ENCODE assay signal across 8 cellular contexts in genomic region chr17:75289832-75290337, GRCh38. TPM values are rescaled to one million over a fixed set of nuclear protein-coding genes. Genes with fewer than 3 reads are reported as not detected.
DNase-seq lines count a peak whose midpoint lies in the region; ATAC-seq, FAIRE-seq and TF ChIP-seq lines count a peak whose summit lies in the region.

No MANE protein-coding gene starts in this region.

- peak; percentile 88 for DNase-seq in Right ventricle myocardium inferior (ENCODE audit: missing footprints)
- no peak for DNase-seq in cardiac septum (ENCODE audit: low spot score)
- peak; percentile 48 for DNase-seq in T-helper 9 cell
- peak; percentile 72 for DNase-seq in central memory CD4-positive, alpha-beta T cell
- no peak for DNase-seq in HepG2 (ENCODE audit: low spot score)
- DNase-seq in stimulated activated CD4-positive, alpha-beta T cell treated with anti-CD3 and anti-CD28 coated beads, TNF-alpha, amount 100 ng/mL, for 1 hour (ENCODE audit: low read depth in 3 of 3, low spot score in 1 of 3): peak in 2 of 3 donors; percentile 35 to 55
- DNase-seq in NCI-H1930 (lab: John Stamatoyannopoulos, UW): no peak

- no peak for ATAC-seq in Right ventricle myocardium inferior
- no peak for ATAC-seq in HepG2

- 72% methylated on average over 24 of the region's 26 CpGs for WGBS in HUES64
- WGBS in HepG2 (ENCODE audit: low lambda C conversion rate): 63% methylated on average over 26 of the region's 26 CpGs

- in situ Hi-C loops in HepG2 (cut with HindIII; ENCODE audit: extremely low pct_ligation_motif_present, low pct_unique_long_range_greater_than_20kb): no loop called here

- TF ChIP-seq EP300 in HepG2 (IDR thresholded peaks at IDR 0.05; ENCODE audit: low read depth in 2 of 2, low read length in 2 of 2) (no peak), HepG2 (CRISPR knock-in tag; IDR thresholded peaks at IDR 0.05; ENCODE audit: borderline replicate concordance) (no peak)

- TF ChIP-seq RAD21 in HepG2 (CRISPR knock-in tag; IDR thresholded peaks at IDR 0.05): no peak

- peak overlapping the region; percentile 74 for H3K4me2 ChIP-seq in HepG2 (ENCODE audit: low read depth, low read length)

- POLR2A ChIA-PET in HepG2 (lab: Yijun Ruan, JAX): interaction anchor here (0.7 to 2.2 kb wide), 33 partner anchors 8 to 490 kb away, joined by 3 to 73 read pairs (median 5); partner anchors contain the start of genes FDXR, GGA3, GRB2 and MIF4GD

- H3K4me1 ChIP-seq in HUES64 (ENCODE audit: insufficient read depth, low read length) (no peaks in the 10 kb centered on the region), HepG2 (ENCODE audit: insufficient read depth, low read length) (peaks cover 63% of the 10 kb centered on the region)

- no peak overlapping the region for H2AFZ ChIP-seq in HepG2 (ENCODE audit: low read length)

- peaks cover 15% of the 10 kb centered on the region for H3K79me2 ChIP-seq in HepG2 (ENCODE audit: insufficient read depth, low read length)

- no peak for FAIRE-seq in HepG2 (lab: Jason Lieb, UNC)

- no peaks in the 10 kb centered on the region for H4K20me1 ChIP-seq in HepG2 (ENCODE audit: insufficient read depth, low read length)

- TF ChIP-seq POLR2A in HepG2 (IDR thresholded peaks at IDR 0.05; ENCODE audit: insufficient read depth in 1 of 2, low read depth in 2 of 2, low read length in 2 of 2): no peak

- CTCF ChIA-PET in HepG2 (lab: Yijun Ruan, JAX; ENCODE audit: low intra/inter-chr PET ratio, low total read pairs): interaction anchor here (1.2 kb wide), 1 partner anchor 115 kb away, joined by 5 read pairs; no protein-coding TSS in a partner anchor

- no peaks in the 10 kb centered on the region for H3K27me3 ChIP-seq in HUES64 (ENCODE audit: insufficient read depth, low read length)
- H3K27me3 ChIP-seq in HepG2 (ENCODE audit: control insufficient read depth in 1 of 2, insufficient read depth in 2 of 2, low read length in 2 of 2): no peaks in the 10 kb centered on the region

- BruUV-seq in HepG2 (replicated peaks; lab: Mats Ljungman, UMichigan): no TSS peak

- TF ChIP-seq CTCF in HepG2 (CRISPR knock-in tag; IDR thresholded peaks at IDR 0.05): no peak

- H3K9ac ChIP-seq in HUES64 (ENCODE audit: low read depth, low read length) (no peak overlapping the region), HepG2 (ENCODE audit: insufficient read depth, low read depth, low read length) (peak overlapping the region; percentile 50)

- peak overlapping the region; percentile 91 for H3K4me3 ChIP-seq in HUES64 (ENCODE audit: low read length)
- H3K4me3 ChIP-seq in HepG2 (replicated peaks in 1 of 3; ENCODE audit: insufficient read depth in 1 of 3, low read depth in 2 of 3, low read length in 3 of 3): peak overlapping the region; percentile 40 to 94 (median 56)

- peaks cover 14% of the 10 kb centered on the region for H3K36me3 ChIP-seq in HUES64 (ENCODE audit: insufficient read depth, low read length)
- peaks cover 6 to 19% of the 10 kb centered on the region in 2 experiments; a peak in 4 of 5 replicates for H3K36me3 ChIP-seq in HepG2 (replicated peaks in 1 of 2; ENCODE audit: control insufficient read depth in 1 of 2, insufficient read depth in 2 of 2, low read length in 2 of 2)

- H3K27ac ChIP-seq in HUES64 (ENCODE audit: low read depth, low read length) (no peak overlapping the region), HepG2 (ENCODE audit: extremely low read length, insufficient read depth, low read length) (peak overlapping the region; percentile 11)

- H3K9me3 ChIP-seq in HUES64 (ENCODE audit: insufficient read depth, low read depth, low read length) (no peaks in the 10 kb centered on the region), HepG2 (ENCODE audit: low read length) (no peaks in the 10 kb centered on the region)

- intact Hi-C loops in Right ventricle myocardium inferior (cut with DNase I) (loop anchor here (2.0 kb wide), 1 partner anchor 19 kb away; the partner anchor contains the start of gene MIF4GD), cardiac septum (cut with DNase I) (no loop called here), HepG2 (cut with micrococcal nuclease; ENCODE audit: unreplicated experiment) (loop anchor here (1.0 kb wide), 2 partner anchors 19 to 115 kb away; partner anchors contain the start of genes GRB2 and MIF4GD)

RNA-seq across cellular contexts. Expression of gene SLC25A19, which starts 0.7 kb away (rescaled TPM):
- total RNA-seq in Right ventricle myocardium inferior (19.5 TPM), cardiac septum (8.5 TPM), HepG2 (2016; rRNA removed; fragmentation: Illumina TruSeq; extraction: Trizol) (41.4 and 42.2 TPM in 2 replicates)
- polyA plus RNA-seq in HUES64 (2013, experiment 1 of 2): 15.7 TPM
- polyA plus RNA-seq in HUES64 (2013, experiment 2 of 2): 11.3 TPM
- total RNA-seq in HepG2 (2016; cell fraction: cytosol; rRNA removed; fragmentation: Illumina TruSeq; extraction: Trizol; ENCODE audit: low read depth): 27.2 and 31.3 TPM in 2 replicates
- total RNA-seq in HepG2 (2016; cell fraction: insoluble cytoplasmic fraction; rRNA removed; fragmentation: Illumina TruSeq; extraction: Trizol): 37.5 and 41.8 TPM in 2 replicates
- total RNA-seq in HepG2 (2016; cell fraction: membrane; rRNA removed; fragmentation: Illumina TruSeq; extraction: Trizol): 45.2 and 53.1 TPM in 2 replicates
- total RNA-seq in HepG2 (2016; cell fraction: nucleus; rRNA removed; fragmentation: Illumina TruSeq; extraction: Trizol): 24.9 and 25.1 TPM in 2 replicates
- 24.4 and 27.7 TPM in 2 replicates for polyA plus RNA-seq in HepG2 (2011; rRNA removed)
- 26.0 and 29.6 TPM in 2 replicates for polyA plus RNA-seq in HepG2 (2011; cell fraction: cytosol; rRNA removed)
- 33.6 and 35.5 TPM in 2 replicates for polyA plus RNA-seq in HepG2 (2011; cell fraction: nucleus; rRNA removed)
- polyA plus RNA-seq in HepG2 (2012): 16.6 and 24.7 TPM in 2 replicates
- polyA plus RNA-seq in HepG2 (2016; cell fraction: cytosol; fragmentation: Illumina TruSeq; extraction: Trizol; ENCODE audit: low read depth): 24.2 and 31.6 TPM in 2 replicates
- 47.0 and 51.5 TPM in 2 replicates for polyA plus RNA-seq in HepG2 (2016; cell fraction: insoluble cytoplasmic fraction; fragmentation: Illumina TruSeq; extraction: Trizol; ENCODE audit: low read depth)
- 34.4 and 46.3 TPM in 2 replicates for polyA plus RNA-seq in HepG2 (2016; cell fraction: membrane; fragmentation: Illumina TruSeq; extraction: Trizol; ENCODE audit: low read depth)
- polyA plus RNA-seq in HepG2 (2016; cell fraction: nucleus; fragmentation: Illumina TruSeq; extraction: Trizol; ENCODE audit: insufficient read depth, low read depth): 42.3 and 47.3 TPM in 2 replicates
- polyA minus RNA-seq in HepG2 (2011; rRNA and poly(A)+ RNA removed; ENCODE audit: low replicate concordance): 17.3 and 57.6 TPM in 2 replicates
- polyA minus RNA-seq in HepG2 (2011; cell fraction: cytosol; rRNA and poly(A)+ RNA removed): 9.2 and 11.1 TPM in 2 replicates
- polyA minus RNA-seq in HepG2 (2011; cell fraction: nucleus; rRNA and poly(A)+ RNA removed): 14.4 and 14.5 TPM in 2 replicates

RNA-seq across cellular contexts. Expression of gene MIF4GD, which starts 18.9 kb away (rescaled TPM):
- total RNA-seq in Right ventricle myocardium inferior: 15.1 TPM
- 18.1 TPM for total RNA-seq in cardiac septum
- 10.3 TPM for polyA plus RNA-seq in HUES64 (2013, experiment 1 of 2)
- 16.5 TPM for polyA plus RNA-seq in HUES64 (2013, experiment 2 of 2)
- 12.4 and 14.0 TPM in 2 replicates for total RNA-seq in HepG2 (2016; rRNA removed; fragmentation: Illumina TruSeq; extraction: Trizol)
- total RNA-seq in HepG2 (2016; cell fraction: cytosol; rRNA removed; fragmentation: Illumina TruSeq; extraction: Trizol; ENCODE audit: low read depth): 14.9 and 19.4 TPM in 2 replicates
- 12.4 and 12.8 TPM in 2 replicates for total RNA-seq in HepG2 (2016; cell fraction: insoluble cytoplasmic fraction; rRNA removed; fragmentation: Illumina TruSeq; extraction: Trizol)
- 20.2 and 27.4 TPM in 2 replicates for total RNA-seq in HepG2 (2016; cell fraction: membrane; rRNA removed; fragmentation: Illumina TruSeq; extraction: Trizol)
- total RNA-seq in HepG2 (2016; cell fraction: nucleus; rRNA removed; fragmentation: Illumina TruSeq; extraction: Trizol): 7.5 and 8.5 TPM in 2 replicates
- polyA plus RNA-seq in HepG2 (2011; rRNA removed): 28.0 and 28.5 TPM in 2 replicates
- 30.7 and 36.9 TPM in 2 replicates for polyA plus RNA-seq in HepG2 (2011; cell fraction: cytosol; rRNA removed)
- 22.5 and 28.6 TPM in 2 replicates for polyA plus RNA-seq in HepG2 (2011; cell fraction: nucleus; rRNA removed)
- polyA plus RNA-seq in HepG2 (2012): 16.1 and 23.1 TPM in 2 replicates
- 24.3 and 26.9 TPM in 2 replicates for polyA plus RNA-seq in HepG2 (2016; cell fraction: cytosol; fragmentation: Illumina TruSeq; extraction: Trizol; ENCODE audit: low read depth)
- polyA plus RNA-seq in HepG2 (2016; cell fraction: insoluble cytoplasmic fraction; fragmentation: Illumina TruSeq; extraction: Trizol; ENCODE audit: low read depth): 14.3 and 16.3 TPM in 2 replicates
- polyA plus RNA-seq in HepG2 (2016; cell fraction: membrane; fragmentation: Illumina TruSeq; extraction: Trizol; ENCODE audit: low read depth): 22.6 and 27.4 TPM in 2 replicates
- 16.3 and 18.0 TPM in 2 replicates for polyA plus RNA-seq in HepG2 (2016; cell fraction: nucleus; fragmentation: Illumina TruSeq; extraction: Trizol; ENCODE audit: insufficient read depth, low read depth)
- polyA minus RNA-seq in HepG2 (2011; rRNA and poly(A)+ RNA removed; ENCODE audit: low replicate concordance): 36.9 and 56.1 TPM in 2 replicates
- 8.3 and 10.2 TPM in 2 replicates for polyA minus RNA-seq in HepG2 (2011; cell fraction: cytosol; rRNA and poly(A)+ RNA removed)
- 6.3 and 6.7 TPM in 2 replicates for polyA minus RNA-seq in HepG2 (2011; cell fraction: nucleus; rRNA and poly(A)+ RNA removed)

RNA-seq across cellular contexts. Expression of gene MRPS7, which starts 28.2 kb away (rescaled TPM):
- total RNA-seq in Right ventricle myocardium inferior (123 TPM), cardiac septum (102 TPM), HepG2 (2016; rRNA removed; fragmentation: Illumina TruSeq; extraction: Trizol) (162 and 184 TPM in 2 replicates)
- 97.2 TPM for polyA plus RNA-seq in HUES64 (2013, experiment 1 of 2)
- polyA plus RNA-seq in HUES64 (2013, experiment 2 of 2): 95.4 TPM
- total RNA-seq in HepG2 (2016; cell fraction: cytosol; rRNA removed; fragmentation: Illumina TruSeq; extraction: Trizol; ENCODE audit: low read depth): 134 and 137 TPM in 2 replicates
- 167 and 201 TPM in 2 replicates for total RNA-seq in HepG2 (2016; cell fraction: insoluble cytoplasmic fraction; rRNA removed; fragmentation: Illumina TruSeq; extraction: Trizol)
- 80.5 and 88.4 TPM in 2 replicates for total RNA-seq in HepG2 (2016; cell fraction: membrane; rRNA removed; fragmentation: Illumina TruSeq; extraction: Trizol)
- 68.8 and 73.8 TPM in 2 replicates for total RNA-seq in HepG2 (2016; cell fraction: nucleus; rRNA removed; fragmentation: Illumina TruSeq; extraction: Trizol)
- polyA plus RNA-seq in HepG2 (2011; rRNA removed): 94.2 and 97.0 TPM in 2 replicates
- polyA plus RNA-seq in HepG2 (2011; cell fraction: cytosol; rRNA removed): 87.2 and 95.5 TPM in 2 replicates
- polyA plus RNA-seq in HepG2 (2011; cell fraction: nucleus; rRNA removed): 63.3 and 73.0 TPM in 2 replicates
- polyA plus RNA-seq in HepG2 (2012): 72.9 and 76.0 TPM in 2 replicates
- polyA plus RNA-seq in HepG2 (2016; cell fraction: cytosol; fragmentation: Illumina TruSeq; extraction: Trizol; ENCODE audit: low read depth): 45.6 and 49.3 TPM in 2 replicates
- 166 and 186 TPM in 2 replicates for polyA plus RNA-seq in HepG2 (2016; cell fraction: insoluble cytoplasmic fraction; fragmentation: Illumina TruSeq; extraction: Trizol; ENCODE audit: low read depth)
- 55.3 and 55.7 TPM in 2 replicates for polyA plus RNA-seq in HepG2 (2016; cell fraction: membrane; fragmentation: Illumina TruSeq; extraction: Trizol; ENCODE audit: low read depth)
- polyA plus RNA-seq in HepG2 (2016; cell fraction: nucleus; fragmentation: Illumina TruSeq; extraction: Trizol; ENCODE audit: insufficient read depth, low read depth): 89.9 and 111 TPM in 2 replicates
- polyA minus RNA-seq in HepG2 (2011; rRNA and poly(A)+ RNA removed; ENCODE audit: low replicate concordance): 59.7 and 76.4 TPM in 2 replicates
- polyA minus RNA-seq in HepG2 (2011; cell fraction: cytosol; rRNA and poly(A)+ RNA removed): 39.8 and 44.1 TPM in 2 replicates
- 72.5 and 79.3 TPM in 2 replicates for polyA minus RNA-seq in HepG2 (2011; cell fraction: nucleus; rRNA and poly(A)+ RNA removed)

RNA-seq across cellular contexts. Expression of gene GGA3, which starts 28.5 kb away (rescaled TPM):
- 25.1 TPM for total RNA-seq in Right ventricle myocardium inferior
- total RNA-seq in cardiac septum: 24.2 TPM
- 26.4 TPM for polyA plus RNA-seq in HUES64 (2013, experiment 1 of 2)
- 30.3 TPM for polyA plus RNA-seq in HUES64 (2013, experiment 2 of 2)
- total RNA-seq in HepG2 (2016; rRNA removed; fragmentation: Illumina TruSeq; extraction: Trizol): 20.9 and 28.4 TPM in 2 replicates
- 27.6 and 36.0 TPM in 2 replicates for total RNA-seq in HepG2 (2016; cell fraction: cytosol; rRNA removed; fragmentation: Illumina TruSeq; extraction: Trizol; ENCODE audit: low read depth)
- total RNA-seq in HepG2 (2016; cell fraction: insoluble cytoplasmic fraction; rRNA removed; fragmentation: Illumina TruSeq; extraction: Trizol): 19.3 and 27.1 TPM in 2 replicates
- 16.9 and 18.9 TPM in 2 replicates for total RNA-seq in HepG2 (2016; cell fraction: membrane; rRNA removed; fragmentation: Illumina TruSeq; extraction: Trizol)
- 36.9 and 38.2 TPM in 2 replicates for total RNA-seq in HepG2 (2016; cell fraction: nucleus; rRNA removed; fragmentation: Illumina TruSeq; extraction: Trizol)
- polyA plus RNA-seq in HepG2 (2011; rRNA removed): 43.7 and 50.1 TPM in 2 replicates
- polyA plus RNA-seq in HepG2 (2011; cell fraction: cytosol; rRNA removed): 13.5 and 14.0 TPM in 2 replicates
- polyA plus RNA-seq in HepG2 (2011; cell fraction: nucleus; rRNA removed): 250 and 284 TPM in 2 replicates
- polyA plus RNA-seq in HepG2 (2012): 35.6 and 46.6 TPM in 2 replicates
- polyA plus RNA-seq in HepG2 (2016; cell fraction: cytosol; fragmentation: Illumina TruSeq; extraction: Trizol; ENCODE audit: low read depth): 2.6 and 2.9 TPM in 2 replicates
- 14.5 and 18.7 TPM in 2 replicates for polyA plus RNA-seq in HepG2 (2016; cell fraction: insoluble cytoplasmic fraction; fragmentation: Illumina TruSeq; extraction: Trizol; ENCODE audit: low read depth)
- polyA plus RNA-seq in HepG2 (2016; cell fraction: membrane; fragmentation: Illumina TruSeq; extraction: Trizol; ENCODE audit: low read depth): 7.5 and 8.4 TPM in 2 replicates
- polyA plus RNA-seq in HepG2 (2016; cell fraction: nucleus; fragmentation: Illumina TruSeq; extraction: Trizol; ENCODE audit: insufficient read depth, low read depth): 131 and 138 TPM in 2 replicates
- polyA minus RNA-seq in HepG2 (2011; rRNA and poly(A)+ RNA removed; ENCODE audit: low replicate concordance): 45.8 and 47.5 TPM in 2 replicates
- 11.4 and 16.5 TPM in 2 replicates for polyA minus RNA-seq in HepG2 (2011; cell fraction: cytosol; rRNA and poly(A)+ RNA removed)
- polyA minus RNA-seq in HepG2 (2011; cell fraction: nucleus; rRNA and poly(A)+ RNA removed): 60.0 and 81.4 TPM in 2 replicates

Comparison
In these comparisons a context has a peak if more than half of its experiments do, and no peak if none do; other contexts are left out.
1. DNase-seq: peak in Right ventricle myocardium inferior (single experiment), T-helper 9 cell (single experiment), central memory CD4-positive, alpha-beta T cell (single experiment) and stimulated activated CD4-positive, alpha-beta T cell treated with anti-CD3 and anti-CD28 coated beads, TNF-alpha, amount 100 ng/mL, for 1 hour (2 of 3); none in cardiac septum (single experiment), HepG2 (single experiment) and NCI-H1930 (0 of 2).